19 cellular contexts compared by ENCODE assay signal in the genomic region with DNA sequence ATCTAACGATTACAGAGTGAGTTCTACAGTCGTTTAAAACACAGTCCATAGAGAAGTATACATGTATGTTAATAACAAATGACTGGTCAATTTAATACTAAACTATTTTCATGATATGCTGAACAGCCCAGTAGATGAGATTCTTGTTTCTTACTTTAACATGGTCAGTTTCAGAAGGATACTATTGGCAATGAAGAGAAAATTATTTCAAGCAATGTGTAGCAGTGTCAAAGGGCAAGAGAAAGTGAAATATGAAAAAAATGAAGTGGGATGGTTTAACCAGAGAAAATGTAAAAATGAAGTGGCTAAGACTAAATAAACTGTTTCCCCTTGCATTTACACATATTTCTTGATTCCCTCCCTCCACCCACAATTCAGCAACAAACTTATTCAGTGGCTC.
A peak's percentile ranks its signal among the peaks of the same experiment; 100 is the strongest.
DNase-seq lines count a peak whose midpoint lies in the region; ATAC-seq, FAIRE-seq and TF ChIP-seq lines count a peak whose summit lies in the region.
"Had no signal": no experiment of that assay in that cellular context is flagged by ENCODE, and none has a peak within 500 bp of the region (broad histone marks: within the 10 kb centered on the region; RNA-seq: fewer than 3 reads in every experiment).

No MANE protein-coding gene starts in this region.

- POLR2A ChIA-PET in GM12878 (lab: Charles Lee), result no interaction called here

- ATAC-seq in GM21390 (IDR thresholded peaks at IDR 0.05; ENCODE audit: unreplicated experiment) (peak; percentile 46), HG03066 (IDR thresholded peaks at IDR 0.05; ENCODE audit: low read depth, unreplicated experiment) (peak; percentile 59), GM12878 (peak; percentile 61), HG03565 (IDR thresholded peaks at IDR 0.05; ENCODE audit: unreplicated experiment) (no peak), GM19035 (IDR thresholded peaks at IDR 0.05; ENCODE audit: unreplicated experiment) (no peak)
- ATAC-seq: GM23338, HCT116 had no signal

- H4K20me1 ChIP-seq in GM12878 (ENCODE audit: control insufficient read depth, insufficient read depth), result no peaks in the 10 kb centered on the region

- H2AFZ ChIP-seq in GM12878 (ENCODE audit: control insufficient read depth, low read depth, low read length), result no peak overlapping the region
- H2AFZ ChIP-seq: GM23338 had no signal

- 0 out of 2 replicates have a peak overlapping the region, but pooled peaks have one; percentile 25 for H3K4me2 ChIP-seq in GM12878 (ENCODE audit: control insufficient read depth, insufficient read depth)
- H3K4me2 ChIP-seq: GM23338 had no signal

- intact Hi-C loops in Calu3 (cut with micrococcal nuclease; ENCODE audit: unreplicated experiment) (loop anchor here (10.0 kb wide), 1 partner anchor 485 kb away; no protein-coding TSS in a partner anchor), GM12878 (cut with micrococcal nuclease; ENCODE audit: unreplicated experiment) (no loop called here)

- peak; percentile 7 for FAIRE-seq in GM12878 (lab: Jason Lieb, UNC)
- FAIRE-seq: GM12892 had no signal

- H3K9me3 Mint-ChIP-seq in Calu3 (ENCODE audit: low read depth, unreplicated experiment) (peaks cover 14% of the 10 kb centered on the region), glutamatergic neuron (ENCODE audit: unreplicated experiment) (no peaks in the 10 kb centered on the region)
- H3K9me3 Mint-ChIP-seq: GM23338; T-helper 1 cell treated with Interleukin-12 subunit alpha and Interleukin-12 subunit beta and Interleukin-4 antibody, amounts not matched to agents 30 μg/mL and 1 μg/mL, for 36 hours had no signal

- peaks cover 3% of the 10 kb centered on the region; the same call in 1 of the 2 replicates for H3K4me1 ChIP-seq in GM12878 (ENCODE audit: control insufficient read depth, insufficient read depth, low read length)

- H3K27ac Mint-ChIP-seq in Calu3 (ENCODE audit: unreplicated experiment) (peak overlapping the region; percentile 83), glutamatergic neuron (ENCODE audit: unreplicated experiment) (no peak overlapping the region)
- H3K27ac Mint-ChIP-seq: CD4-positive, alpha-beta T cell; GM23338; T-helper 1 cell treated with Interleukin-12 subunit alpha and Interleukin-12 subunit beta and Interleukin-4 antibody, amounts not matched to agents 30 μg/mL and 1 μg/mL, for 36 hours had no signal

- no peak overlapping the region for H3K4me3 ChIP-seq in GM12878
- H3K4me3 ChIP-seq: GM23338 had no signal

- no peaks in the 10 kb centered on the region for H3K36me3 ChIP-seq in GM12878 (ENCODE audit: control insufficient read depth in 2 of 2, insufficient read depth in 2 of 2, low read length in 1 of 2)

- H3K27me3 Mint-ChIP-seq in Calu3 (ENCODE audit: unreplicated experiment), result no peaks in the 10 kb centered on the region
- H3K27me3 Mint-ChIP-seq in glutamatergic neuron (ENCODE audit: unreplicated experiment), result no peaks in the 10 kb centered on the region

- no peaks in the 10 kb centered on the region for H3K36me3 Mint-ChIP-seq in Calu3 (ENCODE audit: insufficient read depth, unreplicated experiment)
- H3K36me3 Mint-ChIP-seq in glutamatergic neuron (ENCODE audit: unreplicated experiment), result no peaks in the 10 kb centered on the region

- H3K9ac ChIP-seq in GM12878 (ENCODE audit: control insufficient read depth, insufficient read depth, low read length), result no peak overlapping the region

- no peaks in the 10 kb centered on the region for H3K9me3 ChIP-seq in GM12878 (replicated peaks; ENCODE audit: control insufficient read depth, insufficient read depth, low read length)

- H3K27me3 ChIP-seq in GM12878 (replicated peaks in 1 of 2; ENCODE audit: control insufficient read depth in 2 of 2, insufficient read depth in 2 of 2, low read length in 1 of 2), result no peaks in the 10 kb centered on the region

- in situ Hi-C loops in GM12878 (cut with MboI), result no loop called here

- no TSS peak for BruUV-seq in Calu3 (replicated peaks; lab: Mats Ljungman, UMichigan)
- BruUV-seq in GM12878 (replicated peaks; lab: Mats Ljungman, UMichigan), result no TSS peak

- CTCF ChIA-PET in Calu3 (lab: Charles Lee), result no interaction called here
- CTCF ChIA-PET in GM12878 (lab: Yijun Ruan, JAX), result interaction anchor here (1.0 kb wide), 1 partner anchor 79 kb away, joined by 3 read pairs; no protein-coding TSS in a partner anchor

- TF ChIP-seq POLR2A in GM12878 (IDR thresholded peaks at IDR 0.05; ENCODE audit: low read depth, low read length), result no peak

- TF ChIP-seq CTCF in Calu3 (IDR thresholded peaks at IDR 0.05; ENCODE audit: unreplicated experiment), result no peak
- TF ChIP-seq CTCF in GM12878 (IDR thresholded peaks at IDR 0.05 in 2 of 3, conservative IDR thresholded peaks at IDR 0.05 in 1 of 3; ENCODE audit: control insufficient read depth in 2 of 3, extremely low read depth in 1 of 3, insufficient read depth in 1 of 3, low read depth in 3 of 3, low read length in 3 of 3), result no peak
- TF ChIP-seq CTCF in glutamatergic neuron (IDR thresholded peaks at IDR 0.05; ENCODE audit: partially characterized antibody, unreplicated experiment), result no peak

- DNase-seq in Calu3 (no peak), GM12878 (ENCODE audit: low read depth, low spot score) (no peak), glutamatergic neuron (no peak)
- DNase-seq: CD4-positive, alpha-beta T cell; DMS53; NCI-H1694 treated with DMSO at 0.1 percent for 48 hours; NCI-H2107; NCI-H226; NCI-H524; NCI-H82; RPMI8226 had no signal

- TF ChIP-seq EP300 in GM12878 (IDR thresholded peaks at IDR 0.05; ENCODE audit: borderline replicate concordance in 1 of 2, control insufficient read depth in 1 of 2, low read depth in 2 of 2, low read length in 2 of 2), result no peak

- H3K27ac ChIP-seq in GM12878 (ENCODE audit: control insufficient read depth, insufficient read depth), result no peak overlapping the region

- H3K4me1 Mint-ChIP-seq in Calu3 (ENCODE audit: low read depth, unreplicated experiment) (peaks cover 68% of the 10 kb centered on the region), glutamatergic neuron (ENCODE audit: low read depth, unreplicated experiment) (no peaks in the 10 kb centered on the region)

- WGBS in GM12878 (ENCODE audit: insufficient coverage, insufficient replicate concordance, low lambda C conversion rate, missing lambda C conversion rate), result 53% methylated on average over 2 of the region's 2 CpGs

- SMC1A ChIA-PET in GM12878 (lab: Charles Lee; ENCODE audit: uncharacterized antibody, unreplicated experiment), result interaction anchor here (0.5 kb wide), 1 partner anchor 267 kb away, joined by 3 read pairs; no protein-coding TSS in a partner anchor

- RAD21 ChIA-PET in GM12878 (lab: Charles Lee; ENCODE audit: unreplicated experiment), result no interaction called here

- no peaks in the 10 kb centered on the region for H3K79me2 ChIP-seq in GM12878 (ENCODE audit: control insufficient read depth, insufficient read depth, low read length)

- TF ChIP-seq RAD21 in GM12878 (IDR thresholded peaks at IDR 0.05; ENCODE audit: insufficient read depth, low read depth, low read length), result no peak

- H3K4me3 Mint-ChIP-seq in Calu3 (ENCODE audit: low read depth, unreplicated experiment), result no peak overlapping the region
- H3K4me3 Mint-ChIP-seq in glutamatergic neuron (ENCODE audit: unreplicated experiment), result no peak overlapping the region
- H3K4me3 Mint-ChIP-seq: CD4-positive, alpha-beta T cell; GM23338; T-helper 1 cell treated with Interleukin-12 subunit alpha and Interleukin-12 subunit beta and Interleukin-4 antibody, amounts not matched to agents 30 μg/mL and 1 μg/mL, for 36 hours had no signal

TF ChIP-seq in GM12878, 131 proteins besides CTCF, POLR2A, EP300 and RAD21 (continues in another document):
- TF ChIP-seq RELA (IDR thresholded peaks at IDR 0.05; ENCODE audit: borderline replicate concordance, partially characterized antibody) (no peak), SMARCA5 (IDR thresholded peaks at IDR 0.05) (no peak), EGR1 (IDR thresholded peaks at IDR 0.05; ENCODE audit: borderline replicate concordance in 1 of 2, low read depth in 2 of 2, low read length in 2 of 2) (no peak), CBFB (IDR thresholded peaks at IDR 0.05; ENCODE audit: low read depth) (no peak), MEF2B (IDR thresholded peaks at IDR 0.05; ENCODE audit: partially characterized antibody, poor library complexity, severe bottlenecking) (no peak), NR2C1 (IDR thresholded peaks at IDR 0.05) (no peak), ESRRA (IDR thresholded peaks at IDR 0.05; ENCODE audit: low read length) (no peak), ETV6 (conservative IDR thresholded peaks at IDR 0.05 in 1 of 2, IDR thresholded peaks at IDR 0.05 in 1 of 2; ENCODE audit: borderline replicate concordance in 1 of 2, low read depth in 1 of 2) (no peak), HCFC1 (IDR thresholded peaks at IDR 0.05; ENCODE audit: low read length) (no peak), BHLHE40 (IDR thresholded peaks at IDR 0.05; ENCODE audit: borderline replicate concordance in 1 of 2, low read depth in 2 of 2, low read length in 1 of 2) (no peak)
- TF ChIP-seq, protein P1, sequence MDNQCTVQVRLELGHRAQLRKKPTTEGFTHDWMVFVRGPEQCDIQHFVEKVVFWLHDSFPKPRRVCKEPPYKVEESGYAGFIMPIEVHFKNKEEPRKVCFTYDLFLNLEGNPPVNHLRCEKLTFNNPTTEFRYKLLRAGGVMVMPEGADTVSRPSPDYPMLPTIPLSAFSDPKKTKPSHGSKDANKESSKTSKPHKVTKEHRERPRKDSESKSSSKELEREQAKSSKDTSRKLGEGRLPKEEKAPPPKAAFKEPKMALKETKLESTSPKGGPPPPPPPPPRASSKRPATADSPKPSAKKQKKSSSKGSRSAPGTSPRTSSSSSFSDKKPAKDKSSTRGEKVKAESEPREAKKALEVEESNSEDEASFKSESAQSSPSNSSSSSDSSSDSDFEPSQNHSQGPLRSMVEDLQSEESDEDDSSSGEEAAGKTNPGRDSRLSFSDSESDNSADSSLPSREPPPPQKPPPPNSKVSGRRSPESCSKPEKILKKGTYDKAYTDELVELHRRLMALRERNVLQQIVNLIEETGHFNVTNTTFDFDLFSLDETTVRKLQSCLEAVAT (IDR thresholded peaks at IDR 0.05), result no peak
- TF ChIP-seq, protein P2, sequence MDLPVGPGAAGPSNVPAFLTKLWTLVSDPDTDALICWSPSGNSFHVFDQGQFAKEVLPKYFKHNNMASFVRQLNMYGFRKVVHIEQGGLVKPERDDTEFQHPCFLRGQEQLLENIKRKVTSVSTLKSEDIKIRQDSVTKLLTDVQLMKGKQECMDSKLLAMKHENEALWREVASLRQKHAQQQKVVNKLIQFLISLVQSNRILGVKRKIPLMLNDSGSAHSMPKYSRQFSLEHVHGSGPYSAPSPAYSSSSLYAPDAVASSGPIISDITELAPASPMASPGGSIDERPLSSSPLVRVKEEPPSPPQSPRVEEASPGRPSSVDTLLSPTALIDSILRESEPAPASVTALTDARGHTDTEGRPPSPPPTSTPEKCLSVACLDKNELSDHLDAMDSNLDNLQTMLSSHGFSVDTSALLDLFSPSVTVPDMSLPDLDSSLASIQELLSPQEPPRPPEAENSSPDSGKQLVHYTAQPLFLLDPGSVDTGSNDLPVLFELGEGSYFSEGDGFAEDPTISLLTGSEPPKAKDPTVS (IDR thresholded peaks at IDR 0.05; ENCODE audit: low read depth, low read length), result no peak

Comparison
In these comparisons a context has a peak if more than half of its experiments do, and no peak if none do; other contexts are left out.
1. ATAC-seq: peak in GM21390 (single experiment), HG03066 (single experiment) and GM12878 (single experiment); none in HG03565 (single experiment) and GM19035 (single experiment).